In the genomic region with DNA sequence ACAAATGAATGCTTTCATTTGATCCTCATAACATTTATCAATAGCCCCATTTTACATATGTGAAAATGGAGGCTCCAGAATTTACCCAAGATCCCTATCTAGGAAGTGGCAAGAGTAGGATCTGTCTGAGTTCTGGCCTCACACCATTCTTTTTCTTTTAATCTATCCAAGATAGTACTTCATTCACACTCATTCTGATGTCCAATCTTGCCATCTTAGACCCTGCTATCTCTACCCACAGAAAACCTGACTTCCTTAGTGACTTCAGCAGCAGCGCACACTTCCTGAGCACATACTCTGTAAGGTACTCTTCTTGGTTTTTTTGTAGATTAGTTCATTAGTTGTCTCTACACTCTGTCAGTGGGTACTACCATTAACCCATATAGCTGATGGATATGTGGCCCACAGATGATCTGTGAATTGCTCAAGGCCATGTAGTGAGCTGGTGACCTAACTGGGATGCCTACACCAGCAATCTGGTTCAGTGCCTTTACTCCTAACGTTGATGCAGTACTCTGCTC, we compare ENCODE assay signal across 10 cellular contexts. TPM values are rescaled to one million over a fixed set of nuclear protein-coding genes. Genes with fewer than 3 reads are reported as not detected.
DNase-seq lines count a peak whose midpoint lies in the region; ATAC-seq and TF ChIP-seq lines count a peak whose summit lies in the region.
"Had no signal": no experiment of that assay in that cellular context is flagged by ENCODE, and none has a peak within 500 bp of the region (broad histone marks: within the 10 kb centered on the region; RNA-seq: fewer than 3 reads in every experiment).

No MANE protein-coding gene starts in this region.

- WGBS in esophagus, 2 donors, result 52 to 53% methylated on average over 2 of the region's 2 CpGs

- H3K4me1 Mint-ChIP-seq in HFFc6 (ENCODE audit: low read depth), result peaks cover 60% of the 10 kb centered on the region
- peaks cover 60 to 75% (median 71%) of the 10 kb centered on the region in 3 donors for H3K4me1 Mint-ChIP-seq in T-cell
- H3K4me1 Mint-ChIP-seq in stimulated activated naive B cell treated with anti-CD40 and anti-IgM and Interleukin-4, amounts not matched to agents 10 μg/mL and 1 μg/mL and 100 μg/mL, for 72 hours, result peaks cover 59 to 82% of the 10 kb centered on the region in 2 donors

- peaks cover 7 to 21% of the 10 kb centered on the region in 2 donors for H3K4me1 ChIP-seq in esophagus (ENCODE audit: control insufficient read depth in 2 of 2, insufficient read depth in 2 of 2, low read length in 1 of 2)
- H3K4me1 ChIP-seq in foreskin keratinocyte, result peaks cover 22% of the 10 kb centered on the region

- H3K27ac ChIP-seq in esophagus (ENCODE audit: low read depth in 2 of 2, low read length in 1 of 2) (peak overlapping the region; percentile 71 to 74), foreskin keratinocyte (no peak overlapping the region)

- ATAC-seq in T-cell (replicated peaks in 1 of 4) (peak in 3 of 4 experiments; percentile 25 to 51 (median 28)), HG03159 (IDR thresholded peaks at IDR 0.05; ENCODE audit: unreplicated experiment) (no peak), HG02610 (IDR thresholded peaks at IDR 0.05; ENCODE audit: unreplicated experiment) (no peak), foreskin keratinocyte (no peak)
- ATAC-seq in stimulated activated naive B cell treated with anti-CD40 and anti-IgM and Interleukin-4, amounts not matched to agents 10 μg/mL and 1 μg/mL and 100 μg/mL, for 72 hours (replicated peaks), result no peak

- peaks cover 56% of the 10 kb centered on the region for H3K36me3 Mint-ChIP-seq in HFFc6 (ENCODE audit: low read depth)
- H3K36me3 Mint-ChIP-seq in T-cell, result peaks cover 20% of the 10 kb centered on the region
- H3K36me3 Mint-ChIP-seq in stimulated activated naive B cell treated with anti-CD40 and anti-IgM and Interleukin-4, amounts not matched to agents 10 μg/mL and 1 μg/mL and 100 μg/mL, for 72 hours, result peaks cover 54 to 82% of the 10 kb centered on the region in 2 donors

- H3K27me3 ChIP-seq in esophagus (ENCODE audit: control insufficient read depth in 1 of 2, insufficient read depth in 2 of 2, low read length in 2 of 2) (no peaks in the 10 kb centered on the region), foreskin keratinocyte (no peaks in the 10 kb centered on the region)

- POLR2A ChIA-PET in T-cell (lab: Charles Lee), result interaction anchor here (0.6 to 0.7 kb wide), 2 partner anchors 11 to 12 kb away, joined by 4 to 19 read pairs; no protein-coding TSS in a partner anchor

- H3K27me3 Mint-ChIP-seq in HFFc6 (ENCODE audit: insufficient read depth) (peaks cover 13% of the 10 kb centered on the region), T-cell (no peaks in the 10 kb centered on the region)
- H3K27me3 Mint-ChIP-seq in stimulated activated naive B cell treated with anti-CD40 and anti-IgM and Interleukin-4, amounts not matched to agents 10 μg/mL and 1 μg/mL and 100 μg/mL, for 72 hours, result no peaks in the 10 kb centered on the region

- TF ChIP-seq CTCF in HFFc6 (IDR thresholded peaks at IDR 0.05) (no peak), foreskin keratinocyte (conservative IDR thresholded peaks at IDR 0.05) (no peak)

- peaks cover 3 to 10% of the 10 kb centered on the region in 2 donors for H3K36me3 ChIP-seq in esophagus (ENCODE audit: control insufficient read depth in 2 of 2, insufficient read depth in 2 of 2, low read length in 1 of 2)

- no peak for DNase-seq in HFFc6
- peak in 2 of 34 experiments; percentile 11 to 16 for DNase-seq in T-cell
- DNase-seq in stimulated activated naive B cell treated with anti-CD40 and anti-IgM and Interleukin-4, amounts not matched to agents 10 μg/mL and 1 μg/mL and 100 μg/mL, for 72 hours, result no peak
- no peak for DNase-seq in anterior cingulate cortex (lab: John Stamatoyannopoulos, UW)
- no peak for DNase-seq in foreskin keratinocyte
- DNase-seq: NCI-H2081 treated with DMSO at 0.1 percent for 48 hours had no signal

- CTCF ChIA-PET in T-cell (lab: Charles Lee), result interaction anchor here in 1 of 2 donors (0.6 to 3.6 kb wide), 5 partner anchors 12 to 216 kb away, joined by 3 to 42 read pairs (median 3); no protein-coding TSS in a partner anchor

- H3K27ac Mint-ChIP-seq in HFFc6 (peak overlapping the region; percentile 92), T-cell (peak overlapping the region; percentile 96 to 99)
- H3K27ac Mint-ChIP-seq in stimulated activated naive B cell treated with anti-CD40 and anti-IgM and Interleukin-4, amounts not matched to agents 10 μg/mL and 1 μg/mL and 100 μg/mL, for 72 hours, result peak overlapping the region; percentile 73

- H3K4me3 Mint-ChIP-seq in HFFc6 (no peak overlapping the region; the same call in 1 of the 2 replicates), T-cell (peak overlapping the region; percentile 96 to 99 (median 96))
- H3K4me3 Mint-ChIP-seq in stimulated activated naive B cell treated with anti-CD40 and anti-IgM and Interleukin-4, amounts not matched to agents 10 μg/mL and 1 μg/mL and 100 μg/mL, for 72 hours, result no peak overlapping the region
- H3K4me3 Mint-ChIP-seq: neural crest cell had no signal

- H3K4me3 ChIP-seq in esophagus (ENCODE audit: low read depth in 1 of 2, low read length in 2 of 2), result no peak overlapping the region

- H3K9me3 ChIP-seq in esophagus (ENCODE audit: control insufficient read depth in 2 of 2, insufficient read depth in 1 of 2, low read depth in 1 of 2, low read length in 1 of 2), result no peaks in the 10 kb centered on the region

- H3K9me3 Mint-ChIP-seq in HFFc6, result no peaks in the 10 kb centered on the region
- no peaks in the 10 kb centered on the region for H3K9me3 Mint-ChIP-seq in T-cell
- no peaks in the 10 kb centered on the region for H3K9me3 Mint-ChIP-seq in stimulated activated naive B cell treated with anti-CD40 and anti-IgM and Interleukin-4, amounts not matched to agents 10 μg/mL and 1 μg/mL and 100 μg/mL, for 72 hours
- H3K9me3 Mint-ChIP-seq: neural crest cell had no signal

RNA-seq across cellular contexts. Expression of gene COX4I2, which starts 36.3 kb away (rescaled TPM):
- total RNA-seq in HFFc6 (2021; fragmentation: NEBNext Ultra II Directional; extraction: Animal tissue kit (Norgen Biotek cat#: 25700)), result not detected
- total RNA-seq in T-cell (not detected), foreskin keratinocyte (not detected in 2 replicates)
- polyA plus RNA-seq in esophagus (1 to 10 TPM; 2.6 to 3.8 TPM), foreskin keratinocyte (not detected in 2 replicates)
- total RNA-seq: neural crest cell had no signal

RNA-seq across cellular contexts. Expression of gene BCL2L1, which starts 48.7 kb away (rescaled TPM):
- 100 to 1,000 TPM; 111 to 122 (median 117) TPM for total RNA-seq in HFFc6 (2021; fragmentation: NEBNext Ultra II Directional; extraction: Animal tissue kit (Norgen Biotek cat#: 25700))
- total RNA-seq in T-cell, result 10 to 100 TPM; 26.6 to 33.8 (median 27.7) TPM
- 10 to 100 TPM; 60.0 to 80.9 TPM for polyA plus RNA-seq in esophagus
- total RNA-seq in foreskin keratinocyte, result 114 and 136 TPM in 2 replicates
- polyA plus RNA-seq in foreskin keratinocyte, result 106 and 115 TPM in 2 replicates

Comparison
In these comparisons a context has a peak if more than half of its experiments do, and no peak if none do; other contexts are left out.
1. H3K4me3 Mint-ChIP-seq: peak in T-cell (3 of 3); none in HFFc6 (single experiment) and stimulated activated naive B cell treated with anti-CD40 and anti-IgM and Interleukin-4, amounts not matched to agents 10 μg/mL and 1 μg/mL and 100 μg/mL, for 72 hours (0 of 2).
2. ATAC-seq: peak in T-cell (3 of 4); none in stimulated activated naive B cell treated with anti-CD40 and anti-IgM and Interleukin-4, amounts not matched to agents 10 μg/mL and 1 μg/mL and 100 μg/mL, for 72 hours (0 of 2), HG03159 (single experiment), HG02610 (single experiment) and foreskin keratinocyte (single experiment).
3. Peak in every context shown above with its lines, with median percentiles within 50 percentile points of each other: H3K27ac Mint-ChIP-seq.